20 cellular contexts compared by ENCODE assay signal in the genomic region with DNA sequence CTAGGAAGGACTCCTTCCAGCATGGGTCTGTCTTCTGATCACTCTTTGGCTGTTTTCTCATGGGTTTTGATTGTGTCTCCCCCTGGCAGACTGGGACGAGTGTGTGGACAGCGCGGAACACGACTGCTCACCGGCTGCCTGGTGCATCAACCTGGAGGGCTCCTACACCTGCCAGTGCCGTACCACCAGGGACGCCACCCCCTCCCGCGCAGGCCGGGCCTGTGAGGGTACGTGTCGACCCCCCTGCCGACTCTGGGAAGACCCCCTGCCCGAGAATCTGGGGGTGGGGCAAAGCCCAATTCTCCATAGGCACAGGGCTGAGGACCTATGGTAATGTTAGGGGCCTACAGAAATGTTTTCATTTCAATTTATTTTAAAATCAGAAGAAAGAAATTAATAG. TPM values are rescaled to one million over a fixed set of nuclear protein-coding genes. Genes with fewer than 3 reads are reported as not detected.
DNase-seq lines count a peak whose midpoint lies in the region; ATAC-seq, FAIRE-seq and TF ChIP-seq lines count a peak whose summit lies in the region.
"Had no signal": no experiment of that assay in that cellular context is flagged by ENCODE, and none has a peak within 500 bp of the region (broad histone marks: within the 10 kb centered on the region; RNA-seq: fewer than 3 reads in every experiment).

No MANE protein-coding gene starts in this region.

- peak overlapping the region; percentile 98 for H3K4me2 ChIP-seq in BLaER1
- H3K4me2 ChIP-seq in DND-41 (ENCODE audit: insufficient read depth, low read length), result no peak overlapping the region

- TF ChIP-seq CTCF in DND-41 (IDR thresholded peaks at IDR 0.05; ENCODE audit: borderline replicate concordance, extremely low read depth, low read length, poor library complexity, severe bottlenecking) (no peak), kidney (IDR thresholded peaks at IDR 0.05; ENCODE audit: borderline replicate concordance, extremely low read depth, insufficient read depth) (no peak), vagina (IDR thresholded peaks at IDR 0.05) (no peak)

- no peaks in the 10 kb centered on the region for H3K36me3 ChIP-seq in BLaER1
- no peaks in the 10 kb centered on the region for H3K36me3 ChIP-seq in DND-41 (ENCODE audit: insufficient read depth, low read length)
- no peaks in the 10 kb centered on the region for H3K36me3 ChIP-seq in kidney (ENCODE audit: control insufficient read depth in 1 of 2, insufficient read depth in 2 of 2, low read length in 2 of 2)
- no peaks in the 10 kb centered on the region for H3K36me3 ChIP-seq in vagina

- no peak for FAIRE-seq in kidney (lab: Jason Lieb, UNC)
- FAIRE-seq: GM12878, GM19239, H1 had no signal

- intact Hi-C loops in kidney (cut with DNase I), result loop anchor here (10.0 kb wide), 1 partner anchor 95 kb away; the partner anchor contains the start of gene ZBTB21
- intact Hi-C loops in vagina (cut with DNase I), result loop anchor here (10.0 kb wide), 1 partner anchor 85 kb away; no protein-coding TSS in a partner anchor

- no peak overlapping the region for H3K4me3 ChIP-seq in BLaER1
- H3K4me3 ChIP-seq in DND-41 (ENCODE audit: low read depth in 1 of 2, low read length in 2 of 2), result no peak overlapping the region
- no peak overlapping the region for H3K4me3 ChIP-seq in kidney (ENCODE audit: low read length in 2 of 2)
- no peak overlapping the region for H3K4me3 ChIP-seq in vagina
- H3K4me3 ChIP-seq: GM12878, GM23248 had no signal

- no peaks in the 10 kb centered on the region for H3K9me3 ChIP-seq in BLaER1
- H3K9me3 ChIP-seq in DND-41 (ENCODE audit: insufficient read depth, low read length, severe bottlenecking), result no peaks in the 10 kb centered on the region
- H3K9me3 ChIP-seq in kidney (ENCODE audit: control insufficient read depth in 1 of 2, low read length in 2 of 2), result no peaks in the 10 kb centered on the region
- H3K9me3 ChIP-seq in vagina, result no peaks in the 10 kb centered on the region
- H3K9me3 ChIP-seq: Caco-2 had no signal

- DNase-seq in DND-41, result no peak
- peak; percentile 67 for DNase-seq in kidney
- no peak for DNase-seq in germinal center (ENCODE audit: low spot score)
- DNase-seq in NCI-H187 (lab: John Stamatoyannopoulos, UW), result no peak
- no peak for DNase-seq in vagina (ENCODE audit: extremely low spot score in 2 of 2)
- DNase-seq: C1 segment of cervical spinal cord; Caco-2; CD4-positive, alpha-beta memory T cell; DMS153; EL; GDM1; H7; HCEC 1CT had no signal

- H3K9ac ChIP-seq in BLaER1 (no peak overlapping the region), DND-41 (ENCODE audit: low read depth, low read length) (no peak overlapping the region; the same call in 1 of the 2 replicates), kidney (ENCODE audit: low read length in 2 of 2) (no peak overlapping the region)
- H3K9ac ChIP-seq: GM23248 had no signal

- no peaks in the 10 kb centered on the region for H3K79me2 ChIP-seq in DND-41 (ENCODE audit: insufficient read depth, low read length)

- H2AFZ ChIP-seq in DND-41 (ENCODE audit: low read depth, low read length), result no peak overlapping the region

- peaks cover 96% of the 10 kb centered on the region for H3K4me1 ChIP-seq in BLaER1
- peaks cover 33% of the 10 kb centered on the region for H3K4me1 ChIP-seq in DND-41 (ENCODE audit: insufficient read depth, low read length)
- H3K4me1 ChIP-seq in kidney (ENCODE audit: control insufficient read depth in 1 of 2, insufficient read depth in 1 of 2, low read depth in 1 of 2, low read length in 2 of 2), result peaks cover 0 to 2% of the 10 kb centered on the region in 2 donors
- H3K4me1 ChIP-seq in vagina, result peaks cover 18% of the 10 kb centered on the region

- H3K27me3 ChIP-seq in BLaER1, result no peaks in the 10 kb centered on the region
- H3K27me3 ChIP-seq in DND-41 (ENCODE audit: insufficient read depth, low read length, poor library complexity), result no peaks in the 10 kb centered on the region
- H3K27me3 ChIP-seq in vagina, result no peaks in the 10 kb centered on the region

- TF ChIP-seq POLR2A in vagina (IDR thresholded peaks at IDR 0.05), result no peak

- H4K20me1 ChIP-seq in BLaER1 (no peaks in the 10 kb centered on the region), DND-41 (ENCODE audit: insufficient read depth, low read length) (no peaks in the 10 kb centered on the region)

- peak overlapping the region; percentile 89 for H3K27ac ChIP-seq in BLaER1
- H3K27ac ChIP-seq in DND-41 (ENCODE audit: low read length), result peak overlapping the region; percentile 94
- no peak overlapping the region for H3K27ac ChIP-seq in kidney (ENCODE audit: low read depth in 2 of 2, low read length in 2 of 2)
- H3K27ac ChIP-seq in vagina, result no peak overlapping the region
- H3K27ac ChIP-seq: GM23248 had no signal

- ATAC-seq in DND-41 (ENCODE audit: insufficient read depth, low read depth), result no peak
- ATAC-seq: GM12878 had no signal

RNA-seq across cellular contexts. Expression of gene UMODL1, which starts 38.4 kb away (rescaled TPM):
- total RNA-seq in kidney (not detected), vagina (not detected)
- 0.39 TPM for polyA plus RNA-seq in kidney (ENCODE audit: insufficient read depth, low read depth, low replicate concordance)
- total RNA-seq: A172, A673, GM23248, H1 had no signal
- polyA plus RNA-seq: GM23248, H1 had no signal

Comparison
In these comparisons a context has a peak if more than half of its experiments do, and no peak if none do; other contexts are left out.
1. H3K27ac ChIP-seq: peak in BLaER1 (single experiment) and DND-41 (single experiment); none in kidney (0 of 2) and vagina (single experiment).